ENCODE assay signal across 1 cellular context in genomic region chr2:119718391-119719260, GRCh38.
TF ChIP-seq lines count a peak whose summit lies in the region.

No MANE protein-coding gene starts in this region.

TF ChIP-seq in K562, 482 proteins besides CTCF, POLR2A, EP300 and RAD21 (continued from another document):
- TF ChIP-seq THAP7 (CRISPR knock-in tag; IDR thresholded peaks at IDR 0.05), result no peak
- no peak for TF ChIP-seq ZFP36 (IDR thresholded peaks at IDR 0.05; ENCODE audit: low read depth, low read length, partially characterized antibody)
- no peak for TF ChIP-seq POLR2AphosphoS2 (IDR thresholded peaks at IDR 0.05; ENCODE audit: low read length)
- TF ChIP-seq TFE3 (CRISPR knock-in tag; IDR thresholded peaks at IDR 0.05), result peak; percentile 73
- no peak for TF ChIP-seq ZFP1 (CRISPR knock-in tag; IDR thresholded peaks at IDR 0.05)
- no peak for TF ChIP-seq FOS (IDR thresholded peaks at IDR 0.05; ENCODE audit: extremely low read depth, insufficient read length)
- no peak for TF ChIP-seq ELK1 (CRISPR knock-in tag; IDR thresholded peaks at IDR 0.05)
